8 cellular contexts compared by ENCODE assay signal in the genomic region with DNA sequence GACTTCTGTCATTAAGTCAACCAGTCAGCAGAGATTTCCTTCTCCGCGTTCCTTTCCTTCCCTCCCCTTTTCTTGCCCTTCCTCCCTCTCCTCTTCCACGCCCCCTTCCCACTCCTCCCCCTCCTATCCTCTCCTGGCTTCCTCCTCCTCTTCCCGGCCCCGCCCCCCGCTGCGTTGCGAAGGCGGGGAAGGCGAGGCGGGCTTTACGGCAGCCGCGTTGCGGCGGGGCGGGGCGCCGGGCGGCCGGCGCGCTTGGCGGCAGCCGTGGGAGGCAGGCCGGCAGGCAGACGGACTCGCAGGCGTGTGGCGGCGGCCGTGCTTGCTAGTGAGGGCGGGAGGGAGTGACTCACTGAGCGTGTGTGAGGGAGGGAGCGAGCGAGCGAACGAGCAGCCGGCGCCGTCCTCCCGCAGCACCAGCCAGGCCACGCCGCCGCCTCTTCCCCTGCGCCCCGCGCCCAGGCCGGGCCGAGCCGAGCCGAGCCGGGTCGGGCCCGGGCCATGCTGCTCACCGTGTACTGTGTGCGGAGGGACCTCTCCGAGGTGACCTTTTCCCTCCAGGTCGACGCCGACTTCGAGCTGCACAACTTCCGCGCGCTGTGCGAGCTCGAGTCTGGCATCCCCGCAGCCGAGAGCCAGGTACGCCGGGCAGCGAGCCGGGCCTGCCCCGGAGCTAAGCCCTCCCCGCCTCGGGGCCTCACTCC. TPM values are rescaled to one million over a fixed set of nuclear protein-coding genes. Genes with fewer than 3 reads are reported as not detected.
DNase-seq lines count a peak whose midpoint lies in the region; ATAC-seq and TF ChIP-seq lines count a peak whose summit lies in the region.

A gene (plus strand): TSS at position 286 of the 701 bp plus-strand sequence. CDS start 213 bp downstream, at position 499.

- no peaks in the 10 kb centered on the region for H3K27me3 ChIP-seq in BLaER1 treated with 17β-estradiol and CSF1 and Interleukin-3, amounts not matched to agents 10 nM and 100 nM
- no peaks in the 10 kb centered on the region for H3K27me3 ChIP-seq in right lobe of liver

- no peaks in the 10 kb centered on the region for H3K9me3 ChIP-seq in BLaER1 treated with 17β-estradiol and CSF1 and Interleukin-3, amounts not matched to agents 10 nM and 100 nM (replicated peaks in 1 of 11)
- no peaks in the 10 kb centered on the region for H3K9me3 ChIP-seq in right lobe of liver

- peak within 1 kb of the TSS; percentile 82 to 97 (median 92) for H3K4me2 ChIP-seq in BLaER1 treated with 17β-estradiol and CSF1 and Interleukin-3, amounts not matched to agents 10 nM and 100 nM

- H3K9ac ChIP-seq in BLaER1 treated with 17β-estradiol and CSF1 and Interleukin-3, amounts not matched to agents 10 nM and 100 nM: peak within 1 kb of the TSS; percentile 93 to 99 (median 98)

- peak; percentile 97 for TF ChIP-seq POLR2A in right lobe of liver (IDR thresholded peaks at IDR 0.05)

- peak; percentile 64 for ATAC-seq in GM19395 (IDR thresholded peaks at IDR 0.05; ENCODE audit: unreplicated experiment)
- peak; percentile 63 for ATAC-seq in HG03571 (IDR thresholded peaks at IDR 0.05; ENCODE audit: unreplicated experiment)
- peak; percentile 85 to 92 (median 86) for ATAC-seq in right lobe of liver

- POLR2A ChIA-PET in activated CD4-positive, alpha-beta memory T cell treated with anti-CD3 and anti-CD28 coated beads for 36 hours (lab: Charles Lee): interaction anchor here (0.6 to 1.6 kb wide), 9 partner anchors 14 to 239 kb away, joined by 3 to 9 read pairs (median 4); a partner anchor contains a TSS

- peaks cover 38 to 53% (median 44%) of the 10 kb centered on the region in 10 experiments for H3K4me1 ChIP-seq in BLaER1 treated with 17β-estradiol and CSF1 and Interleukin-3, amounts not matched to agents 10 nM and 100 nM
- peaks cover 0 to 46% (median 15%) of the 10 kb centered on the region in 4 donors for H3K4me1 ChIP-seq in right lobe of liver

- peak within 1 kb of the TSS; percentile 89 to 99 (median 98) for H3K27ac ChIP-seq in BLaER1 treated with 17β-estradiol and CSF1 and Interleukin-3, amounts not matched to agents 10 nM and 100 nM
- H3K27ac ChIP-seq in right lobe of liver: peak within 1 kb of the TSS; percentile 86 to 96 (median 95)

- DNase-seq in NCI-H82 (lab: John Stamatoyannopoulos, UW) (peak; percentile 100), dermis microvascular lymphatic vessel endothelial cell (ENCODE audit: low read depth in 2 of 2) (peak; percentile 86 to 98), right lobe of liver (peak; percentile 96 to 98 (median 97))
- peak; percentile 96 for DNase-seq in activated CD4-positive, alpha-beta memory T cell treated with anti-CD3 and anti-CD28 coated beads for 36 hours
- peak; percentile 94 for DNase-seq in stimulated activated CD4-positive, alpha-beta T cell treated with anti-CD3 and anti-CD28 coated beads, Interleukin-4, amount 100 ng/mL, for 24 hours

- no peaks in the 10 kb centered on the region for H3K9me3 Mint-ChIP-seq in activated CD4-positive, alpha-beta memory T cell treated with anti-CD3 and anti-CD28 coated beads for 36 hours

- WGBS in right lobe of liver (ENCODE audit: insufficient coverage, low coverage, low lambda C conversion rate, missing lambda C conversion rate): 0% methylated on average over 26 of the region's 76 CpGs

- peak within 1 kb of the TSS; percentile 95 for H3K4me3 Mint-ChIP-seq in activated CD4-positive, alpha-beta memory T cell treated with anti-CD3 and anti-CD28 coated beads for 36 hours

- H3K27me3 Mint-ChIP-seq in activated CD4-positive, alpha-beta memory T cell treated with anti-CD3 and anti-CD28 coated beads for 36 hours: no peaks in the 10 kb centered on the region

- peak within 1 kb of the TSS; percentile 83 to 100 (median 98) for H3K4me3 ChIP-seq in BLaER1 treated with 17β-estradiol and CSF1 and Interleukin-3, amounts not matched to agents 10 nM and 100 nM
- peak within 1 kb of the TSS; percentile 95 to 100 (median 99) for H3K4me3 ChIP-seq in right lobe of liver

- H4K20me1 ChIP-seq in BLaER1 treated with 17β-estradiol and CSF1 and Interleukin-3, amounts not matched to agents 10 nM and 100 nM: peaks cover 15 to 41% (median 24%) of the 10 kb centered on the region in 11 experiments; a peak in 21 of 22 replicates

- H3K4me1 Mint-ChIP-seq in activated CD4-positive, alpha-beta memory T cell treated with anti-CD3 and anti-CD28 coated beads for 36 hours (ENCODE audit: low read depth): peaks cover 33% of the 10 kb centered on the region

- peak within 1 kb of the TSS; percentile 93 for H3K27ac Mint-ChIP-seq in activated CD4-positive, alpha-beta memory T cell treated with anti-CD3 and anti-CD28 coated beads for 36 hours

- TF ChIP-seq CTCF in right lobe of liver (IDR thresholded peaks at IDR 0.05): no peak

- H3K36me3 Mint-ChIP-seq in activated CD4-positive, alpha-beta memory T cell treated with anti-CD3 and anti-CD28 coated beads for 36 hours: peaks cover 10% of the 10 kb centered on the region

- H3K36me3 ChIP-seq in BLaER1 treated with 17β-estradiol and CSF1 and Interleukin-3, amounts not matched to agents 10 nM and 100 nM: peaks cover 0 to 23% (median 14%) of the 10 kb centered on the region in 11 experiments; a peak in 14 of 22 replicates
- H3K36me3 ChIP-seq in right lobe of liver: no peaks in the 10 kb centered on the region

- CTCF ChIA-PET in activated CD4-positive, alpha-beta memory T cell treated with anti-CD3 and anti-CD28 coated beads for 36 hours (lab: Charles Lee): interaction anchor here (1.0 to 1.1 kb wide), 3 partner anchors 33 to 124 kb away, joined by 3 to 4 read pairs (median 3); a partner anchor contains a TSS

- intact Hi-C loops in activated CD4-positive, alpha-beta memory T cell treated with anti-CD3 and anti-CD28 coated beads for 36 hours (cut with micrococcal nuclease): loop anchor here (1.0 to 10.0 kb wide), 9 partner anchors 14 to 825 kb away; a partner anchor contains a TSS
- intact Hi-C loops in right lobe of liver (cut with DNase I): no loop called here

RNA-seq across cellular contexts. Expression of the gene that starts here (rescaled TPM):
- 10 to 100 TPM; 26.3 to 28.2 TPM for total RNA-seq in activated CD4-positive, alpha-beta memory T cell treated with anti-CD3 and anti-CD28 coated beads for 36 hours
- 13.0 and 20.1 TPM in 2 replicates for total RNA-seq in dermis microvascular lymphatic vessel endothelial cell
- 10 to 100 TPM; 24.9 to 70.0 (median 42.9) TPM for total RNA-seq in right lobe of liver

Comparison
In these comparisons a context has a peak if more than half of its experiments do, and no peak if none do; other contexts are left out.
1. Peak in every context shown above with its lines: DNase-seq, ATAC-seq, H3K4me3 ChIP-seq and H3K27ac ChIP-seq.